Comparison of ENCODE assay signal across 13 cellular contexts in genomic region chr15:77035999-77036471, GRCh38. TPM values are rescaled to one million over a fixed set of nuclear protein-coding genes. Genes with fewer than 3 reads are reported as not detected.
A peak's percentile ranks its signal among the peaks of the same experiment; 100 is the strongest.
DNase-seq lines count a peak whose midpoint lies in the region; ATAC-seq, FAIRE-seq and TF ChIP-seq lines count a peak whose summit lies in the region.
"Had no signal": no experiment of that assay in that cellular context is flagged by ENCODE, and none has a peak within 500 bp of the region (broad histone marks: within the 10 kb centered on the region; RNA-seq: fewer than 3 reads in every experiment).

No MANE protein-coding gene starts in this region.

- no peak for TF ChIP-seq RAD21 in H1 (IDR thresholded peaks at IDR 0.05 in 1 of 2, conservative IDR thresholded peaks at IDR 0.05 in 1 of 2; ENCODE audit: low read depth in 2 of 2, low read length in 2 of 2)

- TF ChIP-seq EP300 in H1 (IDR thresholded peaks at IDR 0.05; ENCODE audit: borderline replicate concordance in 1 of 2, low read depth in 2 of 2, low read length in 2 of 2) = no peak

- peak overlapping the region; percentile 18 for H3K56ac ChIP-seq in H1 (replicated peaks; ENCODE audit: insufficient read length, low read depth, low read length)

- ATAC-seq in HG03442 (IDR thresholded peaks at IDR 0.05; ENCODE audit: unreplicated experiment) = no peak
- ATAC-seq in GM19328 (IDR thresholded peaks at IDR 0.05; ENCODE audit: unreplicated experiment) = no peak

- H3K18ac ChIP-seq in H1 (ENCODE audit: extremely low read depth, low read length) = no peak overlapping the region
- H3K18ac ChIP-seq in neuronal stem cell (ENCODE audit: low read length) = peak overlapping the region; percentile 77

- no peak overlapping the region for H3K14ac ChIP-seq in H1 (ENCODE audit: insufficient read length)
- peak overlapping the region; percentile 17 for H3K14ac ChIP-seq in neuronal stem cell (ENCODE audit: low read length)

- H2BK15ac ChIP-seq in H1 (ENCODE audit: low read length) (no peak overlapping the region), neuronal stem cell (ENCODE audit: low read length) (no peak overlapping the region)

- DNase-seq in GM12891 (ENCODE audit: insufficient read length, low spot score) = peak; percentile 6
- DNase-seq in RWPE1 (ENCODE audit: low spot score) = no peak
- peak in 1 of 2 experiments; percentile 43 for DNase-seq in H1 (ENCODE audit: low read depth in 1 of 2, low spot score in 2 of 2)
- DNase-seq in neuronal stem cell (ENCODE audit: low spot score) = no peak
- no peak for DNase-seq in effector CD4-positive, alpha-beta T cell
- DNase-seq in SW 1271 (lab: John Stamatoyannopoulos, UW) = no peak
- DNase-seq: cerebellar nuclear complex, NCI-H1092, NCI-H748 treated with DMSO at 0.1 percent for 48 hours had no signal

- H3K23me2 ChIP-seq in H1 (ENCODE audit: low read depth, low read length) = no peaks in the 10 kb centered on the region

- CTCF ChIA-PET in RWPE1 (lab: Yijun Ruan, JAX) = interaction anchor here (1.2 kb wide), 1 partner anchor 9 kb away, joined by 5 read pairs; no protein-coding TSS in a partner anchor
- CTCF ChIA-PET in H1 (lab: Charles Lee; ENCODE audit: partially characterized antibody) = interaction anchor here (0.6 to 5.4 kb wide), 18 partner anchors 9 to 558 kb away, joined by 3 to 77 read pairs (median 4); no protein-coding TSS in a partner anchor

- no peak overlapping the region for H4K5ac ChIP-seq in H1 (ENCODE audit: insufficient read length, low read depth, low read length)

- no peak for TF ChIP-seq POLR2A in GM12891 (IDR thresholded peaks at IDR 0.05; ENCODE audit: low read depth, low read length)
- no peak for TF ChIP-seq POLR2A in H1 (IDR thresholded peaks at IDR 0.05; ENCODE audit: control extremely low read depth in 1 of 2, low read depth in 2 of 2, low read length in 2 of 2)

- TF ChIP-seq CTCF in RWPE1 (conservative IDR thresholded peaks at IDR 0.05; ENCODE audit: low read depth) (no peak), H1 (IDR thresholded peaks at IDR 0.05; ENCODE audit: control extremely low read depth in 1 of 3, insufficient read depth in 1 of 3, low read depth in 1 of 3, low read length in 3 of 3) (no peak)

- H3K4me1 ChIP-seq in H1 (replicated peaks in 1 of 4; ENCODE audit: control insufficient read depth in 3 of 4, insufficient read depth in 4 of 4, low read length in 3 of 4) = peaks cover 0 to 13% (median 6%) of the 10 kb centered on the region in 4 experiments; a peak in 4 of 7 replicates
- peaks cover 9 to 17% of the 10 kb centered on the region in 2 donors for H3K4me1 ChIP-seq in neuronal stem cell (ENCODE audit: control insufficient read depth in 2 of 2, insufficient read depth in 1 of 2, low read depth in 1 of 2, low read length in 2 of 2)

- H3K4me2 ChIP-seq in H1 (ENCODE audit: insufficient read depth in 1 of 2, low read depth in 2 of 2, low read length in 2 of 2) (no peak overlapping the region), neuronal stem cell (ENCODE audit: insufficient read depth, low read length, poor library complexity, severe bottlenecking) (no peak overlapping the region)

- H2AK5ac ChIP-seq in H1 (ENCODE audit: low read depth, low read length) (no peak overlapping the region), neuronal stem cell (ENCODE audit: low read depth, low read length) (no peak overlapping the region)

- WGBS in H1 (ENCODE audit: extremely low coverage in 1 of 2, insufficient coverage in 1 of 2, insufficient read length in 1 of 2, insufficient replicate concordance in 2 of 2, low coverage in 1 of 2, low lambda C conversion rate in 2 of 2, missing lambda C conversion rate in 1 of 2), 2 experiments = 88% methylated on average over 13 of the region's 13 CpGs; no CpG with 5 or more reads in 1 of the 2 experiments
- no CpG with 5 or more reads among the region's 13 CpGs for WGBS in neuronal stem cell (ENCODE audit: extremely low coverage in 2 of 2, insufficient read length in 2 of 2, insufficient replicate concordance in 1 of 2), 2 donors

- H2BK120ac ChIP-seq in H1 (replicated peaks; ENCODE audit: low read depth, low read length) (no peak overlapping the region), neuronal stem cell (ENCODE audit: low read depth, low read length) (no peak overlapping the region)

- no peaks in the 10 kb centered on the region for H4K20me1 ChIP-seq in H1 (replicated peaks in 1 of 2; ENCODE audit: control insufficient read depth in 1 of 2, insufficient read depth in 2 of 2, low read length in 2 of 2)

- no peak overlapping the region for H2AFZ ChIP-seq in H1 (ENCODE audit: low read length)
- no peak overlapping the region for H2AFZ ChIP-seq in neuronal stem cell (ENCODE audit: low read length)

- H2BK12ac ChIP-seq in H1 (ENCODE audit: low read depth, low read length) (no peak overlapping the region), neuronal stem cell (ENCODE audit: low read length) (no peak overlapping the region)

- peak overlapping the region; percentile 51; the same call in 1 of the 2 replicates for H4K8ac ChIP-seq in H1 (ENCODE audit: extremely low read depth, insufficient read depth, low read length)
- no peak overlapping the region for H4K8ac ChIP-seq in neuronal stem cell (ENCODE audit: low read depth, low read length)

- H3K27ac ChIP-seq in RWPE1 = peak overlapping the region; percentile 53
- no peak overlapping the region for H3K27ac ChIP-seq in H1 (ENCODE audit: low read depth, low read length)
- H3K27ac ChIP-seq in neuronal stem cell (replicated peaks; ENCODE audit: low read length) = no peak overlapping the region
- H3K27ac ChIP-seq: SK-N-MC had no signal

- no peak overlapping the region for H3K4me3 ChIP-seq in H1 (ENCODE audit: extremely low read depth in 1 of 4, insufficient read depth in 2 of 4, low read depth in 3 of 4, low read length in 4 of 4)
- peak overlapping the region in 1 of 2 donors; percentile 33 for H3K4me3 ChIP-seq in neuronal stem cell (ENCODE audit: low read length in 2 of 2)
- H3K4me3 ChIP-seq: SK-N-MC had no signal

- FAIRE-seq in GM12891 (lab: Jason Lieb, UNC) (no peak), H1 (lab: Jason Lieb, UNC) (no peak)

- H3K9me3 ChIP-seq in H1 (ENCODE audit: insufficient read depth in 2 of 2, low read depth in 1 of 2, low read length in 1 of 2) (peaks cover 0 to 12% of the 10 kb centered on the region in 2 experiments; a peak in 1 of 4 replicates), neuronal stem cell (replicated peaks in 1 of 2; ENCODE audit: control insufficient read depth in 2 of 2, insufficient read depth in 1 of 2, low read depth in 1 of 2, low read length in 2 of 2) (no peaks in the 10 kb centered on the region)

- no peak overlapping the region for H3K4ac ChIP-seq in H1 (replicated peaks; ENCODE audit: insufficient read length, low read depth, low read length)
- no peak overlapping the region for H3K4ac ChIP-seq in neuronal stem cell (ENCODE audit: low read length)

- no peaks in the 10 kb centered on the region for H3K79me2 ChIP-seq in H1 (ENCODE audit: control insufficient read depth in 1 of 2, insufficient read depth in 2 of 2, low read length in 2 of 2)

- H3K36me3 ChIP-seq in H1 (ENCODE audit: control insufficient read depth in 2 of 4, insufficient read depth in 4 of 4, low read length in 3 of 4) = peaks cover 0 to 6% (median 1%) of the 10 kb centered on the region in 4 experiments; a peak in 4 of 8 replicates
- H3K36me3 ChIP-seq in neuronal stem cell (replicated peaks in 1 of 2; ENCODE audit: control insufficient read depth in 2 of 2, insufficient read depth in 2 of 2, low read length in 2 of 2) = peaks cover 12 to 26% of the 10 kb centered on the region in 2 donors

- no peak overlapping the region for H2BK20ac ChIP-seq in H1 (ENCODE audit: low read length)

- H3K23ac ChIP-seq in H1 (ENCODE audit: insufficient read length) (no peak overlapping the region), neuronal stem cell (ENCODE audit: low read depth, low read length, poor library complexity) (peak overlapping the region; percentile 75)

- H3K9ac ChIP-seq in H1 (replicated peaks in 1 of 4; ENCODE audit: extremely low read depth in 1 of 4, low read depth in 3 of 4, low read length in 3 of 4) = no peak overlapping the region
- no peak overlapping the region for H3K9ac ChIP-seq in neuronal stem cell (ENCODE audit: low read depth, low read length, poor library complexity)

- no peaks in the 10 kb centered on the region; a peak in 1 of 7 replicates for H3K27me3 ChIP-seq in H1 (replicated peaks in 1 of 4; ENCODE audit: control insufficient read depth in 3 of 4, extremely low read depth in 1 of 4, insufficient read depth in 3 of 4, low read length in 3 of 4)
- H3K27me3 ChIP-seq in neuronal stem cell (ENCODE audit: control insufficient read depth in 3 of 3, insufficient read depth in 3 of 3, low read depth in 1 of 3, low read length in 3 of 3) = no peaks in the 10 kb centered on the region

- POLR2A ChIA-PET in RWPE1 (lab: Yijun Ruan, JAX; ENCODE audit: low non-redundant PET) (no interaction called here), H1 (lab: Charles Lee; ENCODE audit: partially characterized antibody) (interaction anchor here (0.6 to 2.1 kb wide), 2 partner anchors 10 to 216 kb away, joined by 3 to 6 read pairs; no protein-coding TSS in a partner anchor)

- H4K91ac ChIP-seq in H1 (replicated peaks; ENCODE audit: insufficient read length, low read length) (no peak overlapping the region), neuronal stem cell (ENCODE audit: low read depth, low read length, poor library complexity) (no peak overlapping the region)

- H3K79me1 ChIP-seq in H1 (ENCODE audit: low read depth, low read length) (no peaks in the 10 kb centered on the region), neuronal stem cell (ENCODE audit: low read depth, low read length) (peaks cover 9% of the 10 kb centered on the region)

- no peak overlapping the region for H2BK5ac ChIP-seq in H1 (ENCODE audit: low read depth, low read length)
- H2BK5ac ChIP-seq in neuronal stem cell (ENCODE audit: low read length) = no peak overlapping the region

RNA-seq across cellular contexts. Expression of gene TSPAN3, which starts 34.9 kb away (rescaled TPM):
- 34.5 TPM for polyA plus RNA-seq in GM12891 (2012; ENCODE audit: low read depth, missing spikeins)
- 107 and 112 TPM in 2 replicates for total RNA-seq in H1 (2021; fragmentation: NEBNext Ultra II Directional; extraction: Animal tissue kit (Norgen Biotek cat#: 25700))
- polyA plus RNA-seq in H1 (2011; rRNA removed) = 172 and 238 TPM in 2 replicates
- 185 TPM for polyA plus RNA-seq in H1 (2011; cell fraction: cytosol; rRNA removed)
- 71.9 TPM for polyA plus RNA-seq in H1 (2011; cell fraction: nucleus; rRNA removed)
- polyA plus RNA-seq in H1 (2012, experiment 1 of 2) = 145 to 155 TPM (median 153 TPM) in 4 replicates
- 35.1 TPM for polyA plus RNA-seq in H1 (2012, experiment 2 of 2)
- polyA plus RNA-seq in H1 (2013, experiment 1 of 2) = 119 TPM
- 154 TPM for polyA plus RNA-seq in H1 (2013, experiment 2 of 2)
- 197 and 215 TPM in 2 replicates for polyA minus RNA-seq in H1 (2011; rRNA and poly(A)+ RNA removed)
- polyA minus RNA-seq in H1 (2011; cell fraction: cytosol; rRNA and poly(A)+ RNA removed) = 77.6 TPM
- polyA minus RNA-seq in H1 (2011; cell fraction: nucleus; rRNA and poly(A)+ RNA removed) = 44.1 TPM
- polyA plus RNA-seq in neuronal stem cell (2013, experiment 1 of 2) = 251 TPM
- polyA plus RNA-seq in neuronal stem cell (2013, experiment 2 of 2) = 239 TPM

RNA-seq across cellular contexts. Expression of gene PSTPIP1, which starts 41.1 kb away (rescaled TPM):
- polyA plus RNA-seq in GM12891 (2012; ENCODE audit: low read depth, missing spikeins) = 5.2 TPM
- total RNA-seq in H1 (2021; fragmentation: NEBNext Ultra II Directional; extraction: Animal tissue kit (Norgen Biotek cat#: 25700)) = 0.63 and 1.8 TPM in 2 replicates
- 1.6 and 3.0 TPM in 2 replicates for polyA plus RNA-seq in H1 (2011; rRNA removed)
- polyA plus RNA-seq in H1 (2011; cell fraction: cytosol; rRNA removed) = 2.1 TPM
- 4.1 TPM for polyA plus RNA-seq in H1 (2011; cell fraction: nucleus; rRNA removed)
- polyA plus RNA-seq in H1 (2012, experiment 1 of 2) = 1.2 to 3.1 TPM (median 2.2 TPM) in 3 of 4 replicates, not detected in the other
- 1.1 TPM for polyA plus RNA-seq in H1 (2012, experiment 2 of 2)
- polyA plus RNA-seq in H1 (2013, experiment 1 of 2) = 0.95 TPM
- polyA plus RNA-seq in H1 (2013, experiment 2 of 2) = 1.7 TPM
- 0.32 and 0.60 TPM in 2 replicates for polyA minus RNA-seq in H1 (2011; rRNA and poly(A)+ RNA removed)
- polyA minus RNA-seq in H1 (2011; cell fraction: cytosol; rRNA and poly(A)+ RNA removed) = not detected
- polyA minus RNA-seq in H1 (2011; cell fraction: nucleus; rRNA and poly(A)+ RNA removed) = 1.1 TPM
- 2.0 TPM for polyA plus RNA-seq in neuronal stem cell (2013, experiment 1 of 2)
- 1.8 TPM for polyA plus RNA-seq in neuronal stem cell (2013, experiment 2 of 2)
- total RNA-seq: glomerular endothelial cell had no signal
